In genomic region chr15:92443381-92443780, GRCh38 we compare ENCODE assay signal across 4 cellular contexts.
A peak's percentile ranks its signal among the peaks of the same experiment; 100 is the strongest.
TF ChIP-seq lines count a peak whose summit lies in the region.

No MANE protein-coding gene starts in this region.

TF ChIP-seq in A549, 52 proteins besides CTCF, POLR2A, EP300 and RAD21:
- TF ChIP-seq ZNF302 (CRISPR knock-in tag; IDR thresholded peaks at IDR 0.05) = no peak
- peak; percentile 26 for TF ChIP-seq ZFP36 (IDR thresholded peaks at IDR 0.05; ENCODE audit: borderline replicate concordance, partially characterized antibody)

TF ChIP-seq in HEK293, 187 proteins besides CTCF, POLR2A, EP300 and RAD21:
- no peak for TF ChIP-seq ZBTB1 (tag by site-specific recombination; IDR thresholded peaks at IDR 0.05)
- no peak for TF ChIP-seq ZNF670 (tag by site-specific recombination; IDR thresholded peaks at IDR 0.05; ENCODE audit: low read depth)
- TF ChIP-seq ZNF16 (tag by site-specific recombination; IDR thresholded peaks at IDR 0.05; ENCODE audit: low read depth) = peak; percentile 88
TF ChIP-seq in HEK293: peak in this region for 1.

TF ChIP-seq in K562, 482 proteins besides CTCF, POLR2A, EP300 and RAD21:
- TF ChIP-seq ZFP36 (IDR thresholded peaks at IDR 0.05; ENCODE audit: low read depth, low read length, partially characterized antibody) (peak; percentile 52), SMAD2 (IDR thresholded peaks at IDR 0.05; ENCODE audit: low read depth, low read length) (no peak), BCOR (IDR thresholded peaks at IDR 0.05) (peak; percentile 18; the same call in 1 of the 2 replicates)

TF ChIP-seq in H1, 55 proteins besides CTCF, POLR2A, EP300 and RAD21:
- no peak for TF ChIP-seq NANOG (IDR thresholded peaks at IDR 0.05; ENCODE audit: insufficient read depth, low read depth, low read length, poor library complexity, severe bottlenecking)
- TF ChIP-seq KDM1A (IDR thresholded peaks at IDR 0.05; ENCODE audit: borderline replicate concordance, low read length) = peak; percentile 44; the same call in 1 of the 2 replicates
